In genomic region chr9:122188369-122188768, GRCh38 we compare ENCODE assay signal across 26 cellular contexts. TPM values are rescaled to one million over a fixed set of nuclear protein-coding genes. Genes with fewer than 3 reads are reported as not detected.
DNase-seq lines count a peak whose midpoint lies in the region; FAIRE-seq and TF ChIP-seq lines count a peak whose summit lies in the region.
"Had no signal": no experiment of that assay in that cellular context is flagged by ENCODE, and none has a peak within 500 bp of the region (broad histone marks: within the 10 kb centered on the region; RNA-seq: fewer than 3 reads in every experiment).

No MANE protein-coding gene starts in this region.

- H3K4me1 ChIP-seq in H1 (replicated peaks in 1 of 4; ENCODE audit: control insufficient read depth in 3 of 4, insufficient read depth in 4 of 4, low read length in 3 of 4) (peaks cover 0 to 3% (median 1%) of the 10 kb centered on the region in 4 experiments; a peak in 2 of 7 replicates), neuronal stem cell (ENCODE audit: control insufficient read depth in 2 of 2, insufficient read depth in 1 of 2, low read depth in 1 of 2, low read length in 2 of 2) (peaks cover 0 to 2% of the 10 kb centered on the region in 2 donors), esophagus muscularis mucosa (no peaks in the 10 kb centered on the region)
- H3K4me1 ChIP-seq: BE2C, BLaER1 had no signal

- H2BK5ac ChIP-seq in H1 (ENCODE audit: low read depth, low read length) (no peak overlapping the region), neuronal stem cell (ENCODE audit: low read length) (no peak overlapping the region)

- no peak overlapping the region for H2BK12ac ChIP-seq in H1 (ENCODE audit: low read depth, low read length)
- H2BK12ac ChIP-seq in neuronal stem cell (ENCODE audit: low read length) = no peak overlapping the region

- H3K9ac ChIP-seq in H1 (replicated peaks in 1 of 4; ENCODE audit: extremely low read depth in 1 of 4, low read depth in 3 of 4, low read length in 3 of 4) (no peak overlapping the region), neuronal stem cell (ENCODE audit: low read depth, low read length, poor library complexity) (no peak overlapping the region)
- H3K9ac ChIP-seq: BLaER1 had no signal

- H2AK5ac ChIP-seq in H1 (ENCODE audit: low read depth, low read length) (no peak overlapping the region), neuronal stem cell (ENCODE audit: low read depth, low read length) (no peak overlapping the region)

- H4K5ac ChIP-seq in H1 (ENCODE audit: insufficient read length, low read depth, low read length) = no peak overlapping the region

- H3K18ac ChIP-seq in H1 (ENCODE audit: extremely low read depth, low read length) (no peak overlapping the region), neuronal stem cell (ENCODE audit: low read length) (no peak overlapping the region)

- POLR2A ChIA-PET in H1 (lab: Charles Lee; ENCODE audit: partially characterized antibody) = no interaction called here

- H3K4ac ChIP-seq in H1 (replicated peaks; ENCODE audit: insufficient read length, low read depth, low read length) (no peak overlapping the region), neuronal stem cell (ENCODE audit: low read length) (no peak overlapping the region)

- no peak overlapping the region for H2BK20ac ChIP-seq in H1 (ENCODE audit: low read length)

- CTCF ChIA-PET in H1 (lab: Charles Lee; ENCODE audit: partially characterized antibody) = interaction anchor here (1.1 to 2.7 kb wide), 7 partner anchors 9 to 162 kb away, joined by 3 to 12 read pairs (median 4); no protein-coding TSS in a partner anchor

- intact Hi-C loops in posterior vena cava (cut with DNase I) = no loop called here
- intact Hi-C loops in esophagus muscularis mucosa (cut with DNase I) = no loop called here

- no peaks in the 10 kb centered on the region for H3K36me3 ChIP-seq in H7 (replicated peaks; ENCODE audit: control insufficient read depth, insufficient read depth, low read length)
- H3K36me3 ChIP-seq in H1 (ENCODE audit: control insufficient read depth in 2 of 4, insufficient read depth in 4 of 4, low read length in 3 of 4) = no peaks in the 10 kb centered on the region
- no peaks in the 10 kb centered on the region for H3K36me3 ChIP-seq in neuronal stem cell (replicated peaks in 1 of 2; ENCODE audit: control insufficient read depth in 2 of 2, insufficient read depth in 2 of 2, low read length in 2 of 2)
- no peaks in the 10 kb centered on the region for H3K36me3 ChIP-seq in esophagus muscularis mucosa
- H3K36me3 ChIP-seq: BE2C, BLaER1 had no signal

- no peak overlapping the region for H3K14ac ChIP-seq in H1 (ENCODE audit: insufficient read length)
- peak overlapping the region; percentile 1 for H3K14ac ChIP-seq in neuronal stem cell (ENCODE audit: low read length)

- H4K20me1 ChIP-seq in H1 (replicated peaks in 1 of 2; ENCODE audit: control insufficient read depth in 1 of 2, insufficient read depth in 2 of 2, low read length in 2 of 2) = no peaks in the 10 kb centered on the region
- H4K20me1 ChIP-seq: BLaER1 had no signal

- TF ChIP-seq RAD21 in H1 (IDR thresholded peaks at IDR 0.05 in 1 of 2, conservative IDR thresholded peaks at IDR 0.05 in 1 of 2; ENCODE audit: low read depth in 2 of 2, low read length in 2 of 2) = no peak

- H3K23ac ChIP-seq in H1 (ENCODE audit: insufficient read length) = no peak overlapping the region
- no peak overlapping the region for H3K23ac ChIP-seq in neuronal stem cell (ENCODE audit: low read depth, low read length, poor library complexity)

- no peak for TF ChIP-seq CTCF in H1 (IDR thresholded peaks at IDR 0.05; ENCODE audit: control extremely low read depth in 1 of 3, insufficient read depth in 1 of 3, low read depth in 1 of 3, low read length in 3 of 3)
- no peak for TF ChIP-seq CTCF in esophagus muscularis mucosa (IDR thresholded peaks at IDR 0.05)

- H3K4me3 ChIP-seq in H7 (ENCODE audit: insufficient read depth, low read depth, low read length) (no peak overlapping the region), H1 (ENCODE audit: extremely low read depth in 1 of 4, insufficient read depth in 2 of 4, low read depth in 3 of 4, low read length in 4 of 4) (no peak overlapping the region), neuronal stem cell (ENCODE audit: low read length in 2 of 2) (no peak overlapping the region), esophagus muscularis mucosa (no peak overlapping the region)
- H3K4me3 ChIP-seq: BLaER1 had no signal

- H3K27ac ChIP-seq in H1 (ENCODE audit: low read depth, low read length) (no peak overlapping the region), neuronal stem cell (replicated peaks; ENCODE audit: low read length) (no peak overlapping the region), esophagus muscularis mucosa (replicated peaks in 1 of 4) (no peak overlapping the region)
- H3K27ac ChIP-seq: BLaER1 had no signal

- H3K9me3 ChIP-seq in H1 (ENCODE audit: insufficient read depth in 2 of 2, low read depth in 1 of 2, low read length in 1 of 2) (no peaks in the 10 kb centered on the region), neuronal stem cell (replicated peaks in 1 of 2; ENCODE audit: control insufficient read depth in 2 of 2, insufficient read depth in 1 of 2, low read depth in 1 of 2, low read length in 2 of 2) (no peaks in the 10 kb centered on the region), esophagus muscularis mucosa (no peaks in the 10 kb centered on the region)
- H3K9me3 ChIP-seq: BE2C, BLaER1 had no signal

- H3K27me3 ChIP-seq in H7 (ENCODE audit: control insufficient read depth, insufficient read depth, low read length) (no peaks in the 10 kb centered on the region), H1 (replicated peaks in 1 of 4; ENCODE audit: control insufficient read depth in 3 of 4, extremely low read depth in 1 of 4, insufficient read depth in 3 of 4, low read length in 3 of 4) (no peaks in the 10 kb centered on the region; a peak in 1 of 7 replicates), neuronal stem cell (ENCODE audit: control insufficient read depth in 3 of 3, insufficient read depth in 3 of 3, low read depth in 1 of 3, low read length in 3 of 3) (peaks cover 0 to 64% (median 0%) of the 10 kb centered on the region in 3 experiments), esophagus muscularis mucosa (no peaks in the 10 kb centered on the region)
- H3K27me3 ChIP-seq: BE2C, BLaER1 had no signal

- H4K8ac ChIP-seq in H1 (ENCODE audit: extremely low read depth, insufficient read depth, low read length) (no peak overlapping the region), neuronal stem cell (ENCODE audit: low read depth, low read length) (no peak overlapping the region)

- no peak for FAIRE-seq in H1 (lab: Jason Lieb, UNC)
- FAIRE-seq: A204.1, D721Med, G401.6, GM12891, GM18507 had no signal

- TF ChIP-seq POLR2A in H1 (IDR thresholded peaks at IDR 0.05; ENCODE audit: control extremely low read depth in 1 of 2, low read depth in 2 of 2, low read length in 2 of 2) (no peak), esophagus muscularis mucosa (IDR thresholded peaks at IDR 0.05; ENCODE audit: low read depth) (no peak)

- H4K91ac ChIP-seq in H1 (replicated peaks; ENCODE audit: insufficient read length, low read length) (no peak overlapping the region), neuronal stem cell (ENCODE audit: low read depth, low read length, poor library complexity) (no peak overlapping the region)

- TF ChIP-seq EP300 in H1 (IDR thresholded peaks at IDR 0.05; ENCODE audit: borderline replicate concordance in 1 of 2, low read depth in 2 of 2, low read length in 2 of 2) (no peak), esophagus muscularis mucosa (IDR thresholded peaks at IDR 0.05) (no peak)

- H3K79me2 ChIP-seq in H1 (ENCODE audit: control insufficient read depth in 1 of 2, insufficient read depth in 2 of 2, low read length in 2 of 2) = no peaks in the 10 kb centered on the region

- H2BK120ac ChIP-seq in H1 (replicated peaks; ENCODE audit: low read depth, low read length) = no peak overlapping the region
- no peak overlapping the region for H2BK120ac ChIP-seq in neuronal stem cell (ENCODE audit: low read depth, low read length)

- DNase-seq in H7 = peak; percentile 9
- DNase-seq in H1 (ENCODE audit: low read depth in 1 of 2, low spot score in 2 of 2) = no peak
- no peak for DNase-seq in neuronal stem cell (ENCODE audit: low spot score)
- peak; percentile 19 for DNase-seq in posterior vena cava (ENCODE audit: low spot score)
- DNase-seq in esophagus muscularis mucosa (ENCODE audit: extremely low spot score) = no peak
- DNase-seq in NCI-H2081 treated with DMSO at 0.1 percent for 48 hours (lab: John Stamatoyannopoulos, UW) = no peak
- no peak for DNase-seq in SKM-1 treated with dmso at 0.1 percent for 144 hours (lab: John Stamatoyannopoulos, UW; ENCODE audit: unreplicated experiment)
- DNase-seq: 8988T; ACHN; BE2C; C1 segment of cervical spinal cord; CD4-positive, alpha-beta memory T cell; CD4-positive, CD25-positive, alpha-beta regulatory T cell; CD8-positive, alpha-beta memory T cell; COR-L47; DMS79 treated with DMSO at 0.1 percent for 48 hours; GF-D8 had no signal

- H3K4me2 ChIP-seq in H1 (ENCODE audit: insufficient read depth in 1 of 2, low read depth in 2 of 2, low read length in 2 of 2) (no peak overlapping the region), neuronal stem cell (ENCODE audit: insufficient read depth, low read length, poor library complexity, severe bottlenecking) (no peak overlapping the region)
- H3K4me2 ChIP-seq: BLaER1 had no signal

- no peak overlapping the region for H2AFZ ChIP-seq in H1 (ENCODE audit: low read length)
- no peak overlapping the region for H2AFZ ChIP-seq in neuronal stem cell (ENCODE audit: low read length)

- H2BK15ac ChIP-seq in H1 (ENCODE audit: low read length) = 0 out of 2 replicates have a peak overlapping the region, but pooled peaks have one; percentile 72
- H2BK15ac ChIP-seq in neuronal stem cell (ENCODE audit: low read length) = no peak overlapping the region

- H3K79me1 ChIP-seq in H1 (ENCODE audit: low read depth, low read length) = no peaks in the 10 kb centered on the region
- no peaks in the 10 kb centered on the region for H3K79me1 ChIP-seq in neuronal stem cell (ENCODE audit: low read depth, low read length)

- 87% methylated on average over 6 of the region's 6 CpGs; no CpG with 5 or more reads in 1 of the 2 experiments for WGBS in H1 (ENCODE audit: extremely low coverage in 1 of 2, insufficient coverage in 1 of 2, insufficient read length in 1 of 2, insufficient replicate concordance in 2 of 2, low coverage in 1 of 2, low lambda C conversion rate in 2 of 2, missing lambda C conversion rate in 1 of 2), 2 experiments
- no CpG with 5 or more reads among the region's 6 CpGs for WGBS in neuronal stem cell (ENCODE audit: extremely low coverage in 2 of 2, insufficient read length in 2 of 2, insufficient replicate concordance in 1 of 2), 2 donors
- 97% methylated on average over 6 of the region's 6 CpGs for WGBS in esophagus muscularis mucosa

- H3K23me2 ChIP-seq in H1 (ENCODE audit: low read depth, low read length) = no peaks in the 10 kb centered on the region

- no peak overlapping the region for H3K56ac ChIP-seq in H1 (replicated peaks; ENCODE audit: insufficient read length, low read depth, low read length)

RNA-seq across cellular contexts. Expression of gene MORN5, which starts 28.7 kb away (rescaled TPM):
- total RNA-seq in H7 (2014; rRNA removed; shearing (Covaris generic)) = not detected in 2 replicates
- total RNA-seq in H1 (2021; fragmentation: NEBNext Ultra II Directional; extraction: Animal tissue kit (Norgen Biotek cat#: 25700)) = not detected in 2 replicates
- polyA plus RNA-seq in H1 (2011; rRNA removed) = not detected in 2 replicates
- polyA plus RNA-seq in H1 (2011; cell fraction: cytosol; rRNA removed) = not detected
- not detected for polyA plus RNA-seq in H1 (2011; cell fraction: nucleus; rRNA removed)
- not detected in 4 replicates for polyA plus RNA-seq in H1 (2012, experiment 1 of 2)
- polyA plus RNA-seq in H1 (2012, experiment 2 of 2) = not detected
- not detected for polyA plus RNA-seq in H1 (2013, experiment 1 of 2)
- polyA plus RNA-seq in H1 (2013, experiment 2 of 2) = not detected
- polyA minus RNA-seq in H1 (2011; rRNA and poly(A)+ RNA removed) = not detected in 2 replicates
- not detected for polyA minus RNA-seq in H1 (2011; cell fraction: cytosol; rRNA and poly(A)+ RNA removed)
- not detected for polyA minus RNA-seq in H1 (2011; cell fraction: nucleus; rRNA and poly(A)+ RNA removed)
- 0.61 TPM for polyA plus RNA-seq in neuronal stem cell (2013, experiment 1 of 2)
- 1.4 TPM for polyA plus RNA-seq in neuronal stem cell (2013, experiment 2 of 2)
- total RNA-seq in posterior vena cava (1 to 10 TPM in 1 of 2 donors, under 1 TPM in 1; 0.95 to 1.5 TPM), esophagus muscularis mucosa (1 to 10 TPM in 2 of 4 donors, not detected in 2; 3.9 to 5.8 TPM)
- total RNA-seq: A673; CD4-positive, alpha-beta memory T cell; CD4-positive, CD25-positive, alpha-beta regulatory T cell; CD8-positive, alpha-beta memory T cell had no signal
- polyA plus RNA-seq: AG04450; CD14-positive monocyte; CD4-positive, alpha-beta memory T cell; CD4-positive, CD25-positive, alpha-beta regulatory T cell; CD8-positive, alpha-beta memory T cell had no signal

RNA-seq across cellular contexts. Expression of gene NDUFA8, which starts 28.8 kb away (rescaled TPM):
- 43.9 and 47.2 TPM in 2 replicates for total RNA-seq in H7 (2014; rRNA removed; shearing (Covaris generic))
- 59.8 and 61.0 TPM in 2 replicates for total RNA-seq in H1 (2021; fragmentation: NEBNext Ultra II Directional; extraction: Animal tissue kit (Norgen Biotek cat#: 25700))
- 56.6 and 73.8 TPM in 2 replicates for polyA plus RNA-seq in H1 (2011; rRNA removed)
- polyA plus RNA-seq in H1 (2011; cell fraction: cytosol; rRNA removed) = 79.1 TPM
- 28.4 TPM for polyA plus RNA-seq in H1 (2011; cell fraction: nucleus; rRNA removed)
- polyA plus RNA-seq in H1 (2012, experiment 1 of 2) = 77.6 to 100 TPM (median 85.9 TPM) in 4 replicates
- 79.9 TPM for polyA plus RNA-seq in H1 (2012, experiment 2 of 2)
- 79.1 TPM for polyA plus RNA-seq in H1 (2013, experiment 1 of 2)
- 79.1 TPM for polyA plus RNA-seq in H1 (2013, experiment 2 of 2)
- 31.9 and 35.9 TPM in 2 replicates for polyA minus RNA-seq in H1 (2011; rRNA and poly(A)+ RNA removed)
- polyA minus RNA-seq in H1 (2011; cell fraction: cytosol; rRNA and poly(A)+ RNA removed) = 19.2 TPM
- polyA minus RNA-seq in H1 (2011; cell fraction: nucleus; rRNA and poly(A)+ RNA removed) = 11.1 TPM
- 74.6 TPM for polyA plus RNA-seq in neuronal stem cell (2013, experiment 1 of 2)
- polyA plus RNA-seq in neuronal stem cell (2013, experiment 2 of 2) = 76.8 TPM
- total RNA-seq in posterior vena cava = 10 to 100 TPM; 36.5 to 38.2 TPM
- 10 to 100 TPM; 55.7 to 83.3 (median 76.1) TPM for total RNA-seq in esophagus muscularis mucosa

RNA-seq across cellular contexts. Expression of gene LHX6, which starts 40.4 kb away (rescaled TPM):
- total RNA-seq in H7 (2014; rRNA removed; shearing (Covaris generic)) = 5.2 and 5.9 TPM in 2 replicates
- 1.2 and 1.9 TPM in 2 replicates for total RNA-seq in H1 (2021; fragmentation: NEBNext Ultra II Directional; extraction: Animal tissue kit (Norgen Biotek cat#: 25700))
- polyA plus RNA-seq in H1 (2011; rRNA removed) = 0.92 and 1.0 TPM in 2 replicates
- 0.96 TPM for polyA plus RNA-seq in H1 (2011; cell fraction: cytosol; rRNA removed)
- 1.3 TPM for polyA plus RNA-seq in H1 (2011; cell fraction: nucleus; rRNA removed)
- 0.47 to 1.5 TPM (median 0.91 TPM) in 4 replicates for polyA plus RNA-seq in H1 (2012, experiment 1 of 2)
- polyA plus RNA-seq in H1 (2012, experiment 2 of 2) = 0.52 TPM
- 1.3 TPM for polyA plus RNA-seq in H1 (2013, experiment 1 of 2)
- 1.4 TPM for polyA plus RNA-seq in H1 (2013, experiment 2 of 2)
- 0.63 and 0.88 TPM in 2 replicates for polyA minus RNA-seq in H1 (2011; rRNA and poly(A)+ RNA removed)
- polyA minus RNA-seq in H1 (2011; cell fraction: cytosol; rRNA and poly(A)+ RNA removed) = 0.44 TPM
- polyA minus RNA-seq in H1 (2011; cell fraction: nucleus; rRNA and poly(A)+ RNA removed) = 1.4 TPM
- polyA plus RNA-seq in neuronal stem cell (2013, experiment 1 of 2) = 0.04 TPM
- 0.12 TPM for polyA plus RNA-seq in neuronal stem cell (2013, experiment 2 of 2)
- total RNA-seq in posterior vena cava = 10 to 100 TPM in 1 of 2 donors, 1 to 10 TPM in 1; 8.3 to 23.6 TPM
- total RNA-seq in esophagus muscularis mucosa = 10 to 100 TPM in 2 of 4 donors, 1 to 10 TPM in 2; 2.1 to 16.8 (median 7.1) TPM
- total RNA-seq: A673; CD4-positive, alpha-beta memory T cell; CD4-positive, CD25-positive, alpha-beta regulatory T cell; CD8-positive, alpha-beta memory T cell had no signal
- polyA plus RNA-seq: AG04450; CD14-positive monocyte; CD4-positive, alpha-beta memory T cell; CD4-positive, CD25-positive, alpha-beta regulatory T cell; CD8-positive, alpha-beta memory T cell had no signal

Comparison
In these comparisons a context has a peak if more than half of its experiments do, and no peak if none do; other contexts are left out.
1. DNase-seq: peak in H7 (single experiment) and posterior vena cava (single experiment); none in H1 (0 of 2), neuronal stem cell (single experiment), esophagus muscularis mucosa (single experiment), NCI-H2081 treated with DMSO at 0.1 percent for 48 hours (single experiment) and SKM-1 treated with dmso at 0.1 percent for 144 hours (single experiment).